12 cellular contexts compared by ENCODE assay signal in the genomic region with DNA sequence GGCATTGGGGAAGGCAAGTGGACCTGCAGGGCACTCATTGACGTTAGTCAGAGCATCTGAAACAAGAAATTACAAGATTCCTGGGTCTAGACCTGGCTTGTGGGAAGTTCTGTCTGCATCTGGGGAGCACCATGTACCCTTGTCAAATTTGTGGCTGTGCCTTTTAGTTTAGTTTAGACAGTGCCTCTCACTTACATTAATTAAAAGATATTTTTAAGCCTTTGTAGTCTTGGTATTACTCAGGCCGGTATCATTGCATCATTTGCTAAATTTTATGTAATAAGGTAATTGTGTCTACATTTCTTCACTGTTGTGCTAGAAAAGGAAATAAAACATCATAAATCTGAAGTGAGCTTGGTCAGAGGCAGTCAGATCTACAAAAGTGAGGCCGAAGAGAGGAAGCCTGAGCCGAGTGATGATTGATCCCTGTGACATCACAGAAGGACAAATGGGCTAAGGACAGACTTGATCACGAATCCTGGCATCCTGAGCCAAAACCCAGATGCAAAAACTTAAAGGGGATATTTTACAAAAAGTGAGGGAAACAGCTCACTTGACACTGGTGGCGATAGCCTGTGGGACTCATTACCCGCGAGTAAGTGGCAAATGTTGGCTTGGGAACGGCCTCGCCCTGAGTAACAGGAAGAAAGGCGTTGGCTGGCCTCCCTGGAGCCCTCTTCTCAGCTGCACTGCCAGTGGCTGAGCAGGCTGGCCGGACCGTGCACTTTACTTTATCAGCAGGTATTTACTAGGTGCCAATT.
DNase-seq lines count a peak whose midpoint lies in the region; ATAC-seq, FAIRE-seq and TF ChIP-seq lines count a peak whose summit lies in the region.
"Had no signal": no experiment of that assay in that cellular context is flagged by ENCODE, and none has a peak within 500 bp of the region (broad histone marks: within the 10 kb centered on the region; RNA-seq: fewer than 3 reads in every experiment).

No MANE protein-coding gene starts in this region.

- CTCF ChIA-PET in activated CD4-positive, alpha-beta memory T cell treated with anti-CD3 and anti-CD28 coated beads for 36 hours (lab: Charles Lee): no interaction called here

- H3K4me3 ChIP-seq in fibroblast of pulmonary artery (replicated peaks; ENCODE audit: low read depth, low read length) (no peak overlapping the region), pancreas (no peak overlapping the region)
- H3K4me3 ChIP-seq: K562 had no signal

- no peaks in the 10 kb centered on the region for H3K9me3 Mint-ChIP-seq in CD14-positive monocyte
- no peaks in the 10 kb centered on the region for H3K9me3 Mint-ChIP-seq in T-helper 2 cell treated with Interferon-gamma antibody and Interleukin-4, amounts not matched to agents 5 μg/mL and 100 μg/mL, for 36 hours
- H3K9me3 Mint-ChIP-seq in activated CD4-positive, alpha-beta memory T cell treated with anti-CD3 and anti-CD28 coated beads for 36 hours: no peaks in the 10 kb centered on the region
- H3K9me3 Mint-ChIP-seq: activated naive CD4-positive, alpha-beta T cell treated with anti-CD3 and anti-CD28 coated beads, Interleukin-2, amount 50 U/mL, for 72 hours had no signal

- peak overlapping the region; percentile 92 to 98 (median 97) for H3K27ac Mint-ChIP-seq in CD14-positive monocyte
- no peak overlapping the region for H3K27ac Mint-ChIP-seq in T-helper 2 cell treated with Interferon-gamma antibody and Interleukin-4, amounts not matched to agents 5 μg/mL and 100 μg/mL, for 36 hours
- no peak overlapping the region for H3K27ac Mint-ChIP-seq in activated CD4-positive, alpha-beta memory T cell treated with anti-CD3 and anti-CD28 coated beads for 36 hours
- H3K27ac Mint-ChIP-seq: activated naive CD4-positive, alpha-beta T cell treated with anti-CD3 and anti-CD28 coated beads, Interleukin-2, amount 50 U/mL, for 72 hours had no signal

- DNase-seq in CD14-positive monocyte (ENCODE audit: low spot score): peak; percentile 77
- DNase-seq in NCI-H69 (lab: John Stamatoyannopoulos, UW): peak; percentile 94
- peak; percentile 48 for DNase-seq in fibroblast of pulmonary artery (ENCODE audit: low read depth)
- peak; percentile 47 to 70 (median 59) for DNase-seq in pancreas
- DNase-seq in T-helper 2 cell treated with Interferon-gamma antibody and Interleukin-4, amounts not matched to agents 5 μg/mL and 100 μg/mL, for 36 hours (ENCODE audit: low spot score): no peak
- no peak for DNase-seq in activated CD4-positive, alpha-beta memory T cell treated with anti-CD3 and anti-CD28 coated beads for 36 hours
- DNase-seq in Kasumi-1 (lab: John Stamatoyannopoulos, UW): no peak
- DNase-seq in islet precursor cell: no peak
- DNase-seq: activated CD4-positive, CD25-positive, alpha-beta regulatory T cell treated with anti-CD3 and anti-CD28 coated beads, Interleukin-2, amount 50 U/mL, for 72 hours; BE2C had no signal

- peaks cover 37% of the 10 kb centered on the region for H3K4me1 Mint-ChIP-seq in CD14-positive monocyte
- no peaks in the 10 kb centered on the region for H3K4me1 Mint-ChIP-seq in T-helper 2 cell treated with Interferon-gamma antibody and Interleukin-4, amounts not matched to agents 5 μg/mL and 100 μg/mL, for 36 hours (ENCODE audit: low read depth)
- no peaks in the 10 kb centered on the region for H3K4me1 Mint-ChIP-seq in activated CD4-positive, alpha-beta memory T cell treated with anti-CD3 and anti-CD28 coated beads for 36 hours (ENCODE audit: low read depth)

- 22 to 27% methylated on average over 13 of the region's 13 CpGs for WGBS in pancreas, 2 donors

- H3K36me3 ChIP-seq in pancreas: no peaks in the 10 kb centered on the region
- H3K36me3 ChIP-seq: BE2C had no signal

- no peaks in the 10 kb centered on the region for H3K27me3 ChIP-seq in pancreas
- H3K27me3 ChIP-seq: BE2C had no signal

- H3K4me1 ChIP-seq in pancreas: peaks cover 8 to 18% (median 18%) of the 10 kb centered on the region in 3 donors
- H3K4me1 ChIP-seq: BE2C had no signal

- peaks cover 41 to 43% of the 10 kb centered on the region in 2 donors for H3K36me3 Mint-ChIP-seq in CD14-positive monocyte
- no peaks in the 10 kb centered on the region for H3K36me3 Mint-ChIP-seq in T-helper 2 cell treated with Interferon-gamma antibody and Interleukin-4, amounts not matched to agents 5 μg/mL and 100 μg/mL, for 36 hours (ENCODE audit: low read depth)
- peaks cover 2% of the 10 kb centered on the region for H3K36me3 Mint-ChIP-seq in activated CD4-positive, alpha-beta memory T cell treated with anti-CD3 and anti-CD28 coated beads for 36 hours
- H3K36me3 Mint-ChIP-seq: activated naive CD4-positive, alpha-beta T cell treated with anti-CD3 and anti-CD28 coated beads, Interleukin-2, amount 50 U/mL, for 72 hours had no signal

- ATAC-seq in pancreas: peak; percentile 87 to 95 (median 91)
- ATAC-seq: activated naive CD4-positive, alpha-beta T cell treated with anti-CD3 and anti-CD28 coated beads, Interleukin-2, amount 50 U/mL, for 72 hours; K562 had no signal

- POLR2A ChIA-PET in activated CD4-positive, alpha-beta memory T cell treated with anti-CD3 and anti-CD28 coated beads for 36 hours (lab: Charles Lee): no interaction called here

- intact Hi-C loops in CD14-positive monocyte (cut with micrococcal nuclease) (loop anchor here in 1 of 2 donors (2.0 kb wide), 1 partner anchor 14 kb away; no protein-coding TSS in a partner anchor), pancreas (cut with DNase I) (no loop called here)
- intact Hi-C loops in activated CD4-positive, alpha-beta memory T cell treated with anti-CD3 and anti-CD28 coated beads for 36 hours (cut with micrococcal nuclease): no loop called here

- peak overlapping the region; percentile 51 to 74 for H3K4me3 Mint-ChIP-seq in CD14-positive monocyte
- no peak overlapping the region for H3K4me3 Mint-ChIP-seq in T-helper 2 cell treated with Interferon-gamma antibody and Interleukin-4, amounts not matched to agents 5 μg/mL and 100 μg/mL, for 36 hours
- H3K4me3 Mint-ChIP-seq in activated CD4-positive, alpha-beta memory T cell treated with anti-CD3 and anti-CD28 coated beads for 36 hours: no peak overlapping the region

- H3K27ac ChIP-seq in pancreas: peak overlapping the region in 3 of 4 donors; percentile 8 to 50 (median 44)

- peaks cover 0 to 1% (median 0%) of the 10 kb centered on the region in 3 donors for H3K27me3 Mint-ChIP-seq in CD14-positive monocyte (ENCODE audit: low read depth in 3 of 3)
- H3K27me3 Mint-ChIP-seq in T-helper 2 cell treated with Interferon-gamma antibody and Interleukin-4, amounts not matched to agents 5 μg/mL and 100 μg/mL, for 36 hours (ENCODE audit: low read depth): no peaks in the 10 kb centered on the region
- H3K27me3 Mint-ChIP-seq in activated CD4-positive, alpha-beta memory T cell treated with anti-CD3 and anti-CD28 coated beads for 36 hours: no peaks in the 10 kb centered on the region

- FAIRE-seq in pancreas (lab: Jason Lieb, UNC): no peak
- FAIRE-seq: K562 had no signal

- no peak for TF ChIP-seq CTCF in CD14-positive monocyte (IDR thresholded peaks at IDR 0.05)
- no peak for TF ChIP-seq CTCF in fibroblast of pulmonary artery (IDR thresholded peaks at IDR 0.05; ENCODE audit: low read length, missing control alignments)
- TF ChIP-seq CTCF in pancreas (IDR thresholded peaks at IDR 0.05): no peak

- H3K9me3 ChIP-seq in pancreas: no peaks in the 10 kb centered on the region
- H3K9me3 ChIP-seq: BE2C had no signal

Comparison
In these comparisons a context has a peak if more than half of its experiments do, and no peak if none do; other contexts are left out.
1. DNase-seq: peak in CD14-positive monocyte (single experiment), NCI-H69 (single experiment), fibroblast of pulmonary artery (single experiment) and pancreas (6 of 6); none in T-helper 2 cell treated with Interferon-gamma antibody and Interleukin-4, amounts not matched to agents 5 μg/mL and 100 μg/mL, for 36 hours (single experiment), activated CD4-positive, alpha-beta memory T cell treated with anti-CD3 and anti-CD28 coated beads for 36 hours (single experiment), Kasumi-1 (0 of 2) and islet precursor cell (single experiment).
2. H3K27ac Mint-ChIP-seq: peak in CD14-positive monocyte (7 of 7); none in T-helper 2 cell treated with Interferon-gamma antibody and Interleukin-4, amounts not matched to agents 5 μg/mL and 100 μg/mL, for 36 hours (single experiment) and activated CD4-positive, alpha-beta memory T cell treated with anti-CD3 and anti-CD28 coated beads for 36 hours (single experiment).
3. H3K4me3 Mint-ChIP-seq: peak in CD14-positive monocyte (2 of 2); none in T-helper 2 cell treated with Interferon-gamma antibody and Interleukin-4, amounts not matched to agents 5 μg/mL and 100 μg/mL, for 36 hours (single experiment) and activated CD4-positive, alpha-beta memory T cell treated with anti-CD3 and anti-CD28 coated beads for 36 hours (single experiment).